In genomic region chr19:53172892-53173291, GRCh38 we compare ENCODE assay signal across 26 cellular contexts. TPM values are rescaled to one million over a fixed set of nuclear protein-coding genes. Genes with fewer than 3 reads are reported as not detected.
DNase-seq lines count a peak whose midpoint lies in the region; TF ChIP-seq lines count a peak whose summit lies in the region.
"Had no signal": no experiment of that assay in that cellular context is flagged by ENCODE, and none has a peak within 500 bp of the region (broad histone marks: within the 10 kb centered on the region; RNA-seq: fewer than 3 reads in every experiment).

No MANE protein-coding gene starts in this region.

- intact Hi-C loops in posterior cingulate gyrus (cut with DNase I), result no loop called here

- DNase-seq in DMS 273 (lab: John Stamatoyannopoulos, UW; ENCODE audit: unreplicated experiment), result peak; percentile 6
- no peak for DNase-seq in DMS 273 treated with DMSO at 0.1 percent for 48 hours (lab: John Stamatoyannopoulos, UW)
- DNase-seq in M059J (ENCODE audit: low read depth), result peak; percentile 23
- peak; percentile 29 for DNase-seq in amniotic epithelial cell (ENCODE audit: low read depth)
- DNase-seq in fibroblast of pulmonary artery (ENCODE audit: low read depth), result peak; percentile 25
- DNase-seq in posterior cingulate gyrus, result no peak
- DNase-seq in AG08395 (ENCODE audit: low spot score), result no peak
- DNase-seq in activated naive CD4-positive, alpha-beta T cell (lab: John Stamatoyannopoulos, UW), result no peak
- DNase-seq: activated CD4-positive, alpha-beta T cell treated with anti-CD3 and anti-CD28 coated beads, Interleukin-2, amount 50 U/mL, for 4 hours; activated CD4-positive, CD25-positive, alpha-beta regulatory T cell; activated CD8-positive, alpha-beta memory T cell treated with anti-CD3 and anti-CD28 coated beads, Interleukin-2, amount 50 U/mL, for 4 hours; activated naive CD8-positive, alpha-beta T cell treated with anti-CD3 and anti-CD28 coated beads, Interleukin-2, amount 10 ng/mL, durations not matched to agents 7 days and 5 days; CD4-positive, alpha-beta T cell; DMS79; HCEC 1CT; Karpas-422; midbrain; naive thymus-derived CD8-positive, alpha-beta T cell; NCI-H1048; NCI-H2029 treated with DMSO at 0.1 percent for 48 hours; NCI-H524; occipital lobe; small intestine; stimulated activated CD4-positive, alpha-beta T cell treated with anti-CD3 and anti-CD28 coated beads, Interleukin-1b, Interleukin-23, amount 100 ng/mL, for 48 hours; trophoblast cell had no signal

- H3K4me3 ChIP-seq in fibroblast of pulmonary artery (replicated peaks; ENCODE audit: low read depth, low read length), result no peak overlapping the region
- H3K4me3 ChIP-seq: GM12878 had no signal

- TF ChIP-seq CTCF in fibroblast of pulmonary artery (IDR thresholded peaks at IDR 0.05; ENCODE audit: low read length, missing control alignments), result no peak

RNA-seq across cellular contexts. Expression of gene ZNF347, which starts 14.0 kb away (rescaled TPM):
- 11.2 and 16.2 TPM in 2 replicates for total RNA-seq in M059J (2014; rRNA removed; shearing (Covaris generic))

RNA-seq across cellular contexts. Expression of gene ZNF665, which starts 20.3 kb away (rescaled TPM):
- 1.1 and 8.2 TPM in 2 replicates for total RNA-seq in M059J (2014; rRNA removed; shearing (Covaris generic))

RNA-seq across cellular contexts. Expression of gene ZNF415, which starts 40.2 kb away (rescaled TPM):
- total RNA-seq in M059J (2014; rRNA removed; shearing (Covaris generic)), result 4.8 and 8.4 TPM in 2 replicates

Comparison
In these comparisons a context has a peak if more than half of its experiments do, and no peak if none do; other contexts are left out.
1. DNase-seq: peak in DMS 273 (single experiment), M059J (single experiment), amniotic epithelial cell (single experiment) and fibroblast of pulmonary artery (single experiment); none in DMS 273 treated with DMSO at 0.1 percent for 48 hours (single experiment), posterior cingulate gyrus (0 of 10), AG08395 (single experiment) and activated naive CD4-positive, alpha-beta T cell (0 of 4).